ENCODE assay signal across 8 cellular contexts in the genomic region with DNA sequence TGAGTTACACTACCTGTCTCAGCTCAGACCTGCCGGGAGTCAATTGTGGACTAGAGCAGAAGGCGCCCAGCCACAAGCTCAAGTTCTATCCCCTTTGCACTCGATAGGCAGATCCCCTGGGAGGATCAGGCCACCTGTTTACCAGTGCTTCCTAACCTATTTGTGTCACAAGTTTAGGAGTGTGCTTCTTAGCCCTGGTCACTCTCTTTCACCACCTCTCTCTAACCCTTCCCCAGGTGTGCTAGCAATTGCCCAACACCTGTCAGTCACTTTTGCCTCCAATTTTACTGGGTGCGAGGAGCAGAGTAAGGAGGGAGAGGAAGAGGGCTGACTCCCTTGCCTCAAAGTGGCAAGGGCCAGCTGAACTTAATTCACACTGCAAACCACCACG. TPM values are rescaled to one million over a fixed set of nuclear protein-coding genes. Genes with fewer than 3 reads are reported as not detected.
DNase-seq lines count a peak whose midpoint lies in the region; ATAC-seq and TF ChIP-seq lines count a peak whose summit lies in the region.

No MANE protein-coding gene starts in this region.

- no peaks in the 10 kb centered on the region for H3K9me3 ChIP-seq in ascending aorta
- H3K9me3 ChIP-seq in left lung, result no peaks in the 10 kb centered on the region
- no peaks in the 10 kb centered on the region for H3K9me3 ChIP-seq in thymus (ENCODE audit: control insufficient read depth)

- H3K4me1 ChIP-seq in ascending aorta (peaks cover 12% of the 10 kb centered on the region in 2 donors), left lung (peaks cover 8 to 40% of the 10 kb centered on the region in 2 donors), thymus (ENCODE audit: control insufficient read depth, insufficient read depth, low read length) (peaks cover 4% of the 10 kb centered on the region)

- TF ChIP-seq CTCF in ascending aorta (IDR thresholded peaks at IDR 0.05), result no peak
- no peak for TF ChIP-seq CTCF in left lung (IDR thresholded peaks at IDR 0.05)

- H3K27ac ChIP-seq in ascending aorta, result peak overlapping the region; percentile 84 to 90
- H3K27ac ChIP-seq in left lung, result peak overlapping the region; percentile 81 to 83
- H3K27ac ChIP-seq in thymus (ENCODE audit: low read depth), result peak overlapping the region; percentile 90

- peak overlapping the region; percentile 97 for H3K27ac Mint-ChIP-seq in activated CD4-positive, alpha-beta T cell treated with anti-CD3 and anti-CD28 coated beads, Interleukin-2, amount 10 ng/mL, durations not matched to agents 7 days and 5 days

- H3K4me3 ChIP-seq in Jurkat, Clone E6-1 (ENCODE audit: low read length), result peak overlapping the region; percentile 73
- peak overlapping the region; percentile 76 to 79 for H3K4me3 ChIP-seq in ascending aorta
- H3K4me3 ChIP-seq in left lung, result peak overlapping the region; percentile 82 to 88
- H3K4me3 ChIP-seq in thymus (ENCODE audit: low read length), result peak overlapping the region; percentile 96

- intact Hi-C loops in ascending aorta (cut with DNase I) (loop anchor here (5.0 to 10.0 kb wide), 3 partner anchors 122 to 848 kb away; partner anchors contain the start of genes AP5M1 and EXOC5), left lung (cut with DNase I) (no loop called here)

- H3K4me3 Mint-ChIP-seq in activated CD4-positive, alpha-beta T cell treated with anti-CD3 and anti-CD28 coated beads, Interleukin-2, amount 10 ng/mL, durations not matched to agents 7 days and 5 days, result peak overlapping the region; percentile 93

- WGBS in thymus, result 51% methylated on average over 5 of the region's 5 CpGs

- ATAC-seq in left lung, result peak; percentile 12

- POLR2A ChIA-PET in activated CD4-positive, alpha-beta T cell treated with anti-CD3 and anti-CD28 coated beads, Interleukin-2, amount 10 ng/mL, durations not matched to agents 7 days and 5 days (lab: Charles Lee), result interaction anchor here (0.7 kb wide), 1 partner anchor 120 kb away, joined by 4 read pairs; no protein-coding TSS in a partner anchor

- H3K9me3 Mint-ChIP-seq in activated CD4-positive, alpha-beta T cell treated with anti-CD3 and anti-CD28 coated beads, Interleukin-2, amount 10 ng/mL, durations not matched to agents 7 days and 5 days, result no peaks in the 10 kb centered on the region

- H3K27me3 ChIP-seq in ascending aorta (no peaks in the 10 kb centered on the region), left lung (peaks cover 0 to 2% of the 10 kb centered on the region in 2 donors), thymus (ENCODE audit: control insufficient read depth, insufficient read depth) (no peaks in the 10 kb centered on the region)

- H3K27me3 Mint-ChIP-seq in activated CD4-positive, alpha-beta T cell treated with anti-CD3 and anti-CD28 coated beads, Interleukin-2, amount 10 ng/mL, durations not matched to agents 7 days and 5 days, result no peaks in the 10 kb centered on the region

- H3K4me1 Mint-ChIP-seq in activated CD4-positive, alpha-beta T cell treated with anti-CD3 and anti-CD28 coated beads, Interleukin-2, amount 10 ng/mL, durations not matched to agents 7 days and 5 days, result peaks cover 43% of the 10 kb centered on the region

- CTCF ChIA-PET in activated CD4-positive, alpha-beta T cell treated with anti-CD3 and anti-CD28 coated beads, Interleukin-2, amount 10 ng/mL, durations not matched to agents 7 days and 5 days (lab: Charles Lee), result interaction anchor here (0.6 to 0.7 kb wide), 2 partner anchors 13 to 65 kb away, joined by 3 read pairs; no protein-coding TSS in a partner anchor

- H3K36me3 Mint-ChIP-seq in activated CD4-positive, alpha-beta T cell treated with anti-CD3 and anti-CD28 coated beads, Interleukin-2, amount 10 ng/mL, durations not matched to agents 7 days and 5 days (ENCODE audit: low read depth), result peaks cover 14% of the 10 kb centered on the region

- no peaks in the 10 kb centered on the region for H3K36me3 ChIP-seq in ascending aorta
- H3K36me3 ChIP-seq in left lung, result no peaks in the 10 kb centered on the region
- H3K36me3 ChIP-seq in thymus (ENCODE audit: control insufficient read depth, insufficient read depth), result no peaks in the 10 kb centered on the region

- DNase-seq in activated CD4-positive, alpha-beta T cell treated with anti-CD3 and anti-CD28 coated beads, Interleukin-2, amount 10 ng/mL, durations not matched to agents 7 days and 5 days, result no peak
- DNase-seq in activated CD4-positive, alpha-beta T cell treated with anti-CD3 and anti-CD28 coated beads for 48 hours, result no peak
- no peak for DNase-seq in Jurkat, Clone E6-1 (ENCODE audit: low read depth, low spot score)
- DNase-seq in ascending aorta (ENCODE audit: low spot score in 2 of 2), result no peak
- DNase-seq in left lung, result no peak
- no peak for DNase-seq in NCI-H1092 (lab: John Stamatoyannopoulos, UW)
- no peak for DNase-seq in activated CD4-positive, CD25-positive, alpha-beta regulatory T cell (lab: John Stamatoyannopoulos, UW)

RNA-seq across cellular contexts. Expression of gene NAA30, which starts 0.7 kb away (rescaled TPM):
- 10 to 100 TPM; 16.3 to 18.2 TPM for total RNA-seq in activated CD4-positive, alpha-beta T cell treated with anti-CD3 and anti-CD28 coated beads, Interleukin-2, amount 10 ng/mL, durations not matched to agents 7 days and 5 days
- 11.0 TPM for polyA plus RNA-seq in Jurkat, Clone E6-1 (2012; ENCODE audit: insufficient read depth, insufficient read length)
- total RNA-seq in ascending aorta (6.2 TPM), left lung (10 to 100 TPM; 12.3 to 14.4 TPM)
- polyA plus RNA-seq in thymus, result 10.6 TPM
